10 cellular contexts compared by ENCODE assay signal in the genomic region with DNA sequence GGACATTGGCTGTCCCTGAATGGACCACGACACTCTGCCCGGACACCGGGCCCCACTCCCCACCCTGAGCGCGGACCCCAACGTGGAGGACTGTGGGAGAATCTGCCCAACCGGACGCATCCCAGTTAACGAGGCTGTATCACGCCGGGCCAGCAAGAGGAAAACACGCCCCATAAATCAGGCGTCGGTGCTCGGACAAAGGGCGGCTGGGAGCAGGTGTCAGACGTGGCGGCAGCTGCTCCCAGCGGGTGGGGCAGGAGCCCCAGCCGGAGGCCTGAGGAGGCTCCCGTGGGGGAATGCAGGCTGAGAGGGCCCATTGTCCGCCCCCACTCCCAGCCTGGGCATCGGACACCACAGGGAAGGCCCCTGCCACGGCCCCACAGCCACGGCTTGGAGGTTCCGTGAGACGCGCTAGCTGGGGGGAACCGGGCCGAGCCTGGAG. TPM values are rescaled to one million over a fixed set of nuclear protein-coding genes. Genes with fewer than 3 reads are reported as not detected.
A peak's percentile ranks its signal among the peaks of the same experiment; 100 is the strongest.
DNase-seq lines count a peak whose midpoint lies in the region; ATAC-seq and TF ChIP-seq lines count a peak whose summit lies in the region.
"Had no signal": no experiment of that assay in that cellular context is flagged by ENCODE, and none has a peak within 500 bp of the region (broad histone marks: within the 10 kb centered on the region; RNA-seq: fewer than 3 reads in every experiment).

No MANE protein-coding gene starts in this region.

- H3K27me3 Mint-ChIP-seq in progenitor cell of endocrine pancreas: no peaks in the 10 kb centered on the region
- H3K27me3 Mint-ChIP-seq in activated CD4-positive, alpha-beta memory T cell treated with anti-CD3 and anti-CD28 coated beads for 36 hours: no peaks in the 10 kb centered on the region
- H3K27me3 Mint-ChIP-seq: activated naive CD8-positive, alpha-beta T cell treated with anti-CD3 and anti-CD28 coated beads, Interleukin-2, amount 10 ng/mL, durations not matched to agents 7 days and 5 days had no signal

- no peak for TF ChIP-seq CTCF in progenitor cell of endocrine pancreas (IDR thresholded peaks at IDR 0.05; ENCODE audit: unreplicated experiment)

- H3K27me3 ChIP-seq in H7 (ENCODE audit: control insufficient read depth, insufficient read depth, low read length): no peaks in the 10 kb centered on the region

- DNase-seq in DMS53 (lab: John Stamatoyannopoulos, UW): peak; percentile 97
- DNase-seq in NCI-H345 (lab: John Stamatoyannopoulos, UW): peak; percentile 71
- DNase-seq in globus pallidus (ENCODE audit: low spot score): peak; percentile 92
- no peak for DNase-seq in progenitor cell of endocrine pancreas (ENCODE audit: low spot score, unreplicated experiment)
- DNase-seq in T1000 (lab: John Stamatoyannopoulos, UW): no peak
- no peak for DNase-seq in H7
- DNase-seq in activated CD4-positive, alpha-beta memory T cell treated with anti-CD3 and anti-CD28 coated beads for 36 hours: no peak
- DNase-seq: activated naive CD8-positive, alpha-beta T cell treated with anti-CD3 and anti-CD28 coated beads, Interleukin-2, amount 10 ng/mL, durations not matched to agents 7 days and 5 days; DND-41 had no signal

- no peaks in the 10 kb centered on the region; the same call in 1 of the 2 replicates for H3K36me3 ChIP-seq in H7 (replicated peaks; ENCODE audit: control insufficient read depth, insufficient read depth, low read length)

- H3K9me3 Mint-ChIP-seq in progenitor cell of endocrine pancreas (ENCODE audit: low read depth): no peaks in the 10 kb centered on the region
- H3K9me3 Mint-ChIP-seq in activated CD4-positive, alpha-beta memory T cell treated with anti-CD3 and anti-CD28 coated beads for 36 hours: no peaks in the 10 kb centered on the region
- H3K9me3 Mint-ChIP-seq: activated naive CD8-positive, alpha-beta T cell treated with anti-CD3 and anti-CD28 coated beads, Interleukin-2, amount 10 ng/mL, durations not matched to agents 7 days and 5 days had no signal

- CTCF ChIA-PET in activated CD4-positive, alpha-beta memory T cell treated with anti-CD3 and anti-CD28 coated beads for 36 hours (lab: Charles Lee): no interaction called here

- intact Hi-C loops in activated CD4-positive, alpha-beta memory T cell treated with anti-CD3 and anti-CD28 coated beads for 36 hours (cut with micrococcal nuclease): no loop called here

- POLR2A ChIA-PET in activated CD4-positive, alpha-beta memory T cell treated with anti-CD3 and anti-CD28 coated beads for 36 hours (lab: Charles Lee): no interaction called here

- H3K36me3 Mint-ChIP-seq in progenitor cell of endocrine pancreas (ENCODE audit: insufficient read depth): peaks cover 1% of the 10 kb centered on the region
- H3K36me3 Mint-ChIP-seq in activated CD4-positive, alpha-beta memory T cell treated with anti-CD3 and anti-CD28 coated beads for 36 hours: no peaks in the 10 kb centered on the region

- ATAC-seq in HG02798 (IDR thresholded peaks at IDR 0.05; ENCODE audit: poor library complexity, unreplicated experiment): no peak

- no peak overlapping the region for H3K4me3 Mint-ChIP-seq in progenitor cell of endocrine pancreas (ENCODE audit: low read depth)
- H3K4me3 Mint-ChIP-seq in activated CD4-positive, alpha-beta memory T cell treated with anti-CD3 and anti-CD28 coated beads for 36 hours: no peak overlapping the region
- H3K4me3 Mint-ChIP-seq: activated naive CD8-positive, alpha-beta T cell treated with anti-CD3 and anti-CD28 coated beads, Interleukin-2, amount 10 ng/mL, durations not matched to agents 7 days and 5 days had no signal

- peak overlapping the region; percentile 85 for H3K27ac Mint-ChIP-seq in progenitor cell of endocrine pancreas
- no peak overlapping the region for H3K27ac Mint-ChIP-seq in activated CD4-positive, alpha-beta memory T cell treated with anti-CD3 and anti-CD28 coated beads for 36 hours
- H3K27ac Mint-ChIP-seq: activated naive CD8-positive, alpha-beta T cell treated with anti-CD3 and anti-CD28 coated beads, Interleukin-2, amount 10 ng/mL, durations not matched to agents 7 days and 5 days had no signal

- H3K4me1 Mint-ChIP-seq in progenitor cell of endocrine pancreas (ENCODE audit: low read depth): peaks cover 12% of the 10 kb centered on the region
- peaks cover 11% of the 10 kb centered on the region for H3K4me1 Mint-ChIP-seq in activated CD4-positive, alpha-beta memory T cell treated with anti-CD3 and anti-CD28 coated beads for 36 hours (ENCODE audit: low read depth)

- no peak overlapping the region for H3K4me3 ChIP-seq in H7 (ENCODE audit: insufficient read depth, low read depth, low read length)

RNA-seq across cellular contexts. Expression of a gene that starts 19.2 kb away (rescaled TPM):
- 109 and 130 TPM in 2 replicates for total RNA-seq in progenitor cell of endocrine pancreas
- 32.2 and 33.3 TPM in 2 replicates for total RNA-seq in H7 (2014; rRNA removed; shearing (Covaris generic))
- total RNA-seq in activated CD4-positive, alpha-beta memory T cell treated with anti-CD3 and anti-CD28 coated beads for 36 hours: 10 to 100 TPM; 67.0 to 68.3 TPM

RNA-seq across cellular contexts. Expression of a gene that starts 43.8 kb away (rescaled TPM):
- total RNA-seq in progenitor cell of endocrine pancreas: 76.1 and 78.8 TPM in 2 replicates
- 17.7 and 23.2 TPM in 2 replicates for total RNA-seq in H7 (2014; rRNA removed; shearing (Covaris generic))
- 10 to 100 TPM; 54.1 to 57.0 TPM for total RNA-seq in activated CD4-positive, alpha-beta memory T cell treated with anti-CD3 and anti-CD28 coated beads for 36 hours

Comparison
In these comparisons a context has a peak if more than half of its experiments do, and no peak if none do; other contexts are left out.
1. DNase-seq: peak in DMS53 (single experiment), NCI-H345 (single experiment) and globus pallidus (single experiment); none in progenitor cell of endocrine pancreas (single experiment), T1000 (single experiment), H7 (single experiment) and activated CD4-positive, alpha-beta memory T cell treated with anti-CD3 and anti-CD28 coated beads for 36 hours (single experiment).